In genomic region chr6:47733879-47734558, GRCh38 we compare ENCODE assay signal across 8 cellular contexts.
DNase-seq lines count a peak whose midpoint lies in the region; ATAC-seq lines count a peak whose summit lies in the region.

No MANE protein-coding gene starts in this region.

- peak; percentile 61 for ATAC-seq in GM18517 (IDR thresholded peaks at IDR 0.05; ENCODE audit: unreplicated experiment)
- ATAC-seq in HG03280 (IDR thresholded peaks at IDR 0.05; ENCODE audit: unreplicated experiment): peak; percentile 58
- ATAC-seq in HG03469 (IDR thresholded peaks at IDR 0.05; ENCODE audit: unreplicated experiment): no peak

- DNase-seq in AML-193 (lab: John Stamatoyannopoulos, UW): peak; percentile 29 to 31
- peak; percentile 24 for DNase-seq in RPMI8226
- peak; percentile 25 for DNase-seq in left kidney (ENCODE audit: low read depth, low spot score)
- no peak for DNase-seq in activated effector memory CD4-positive, alpha-beta T cell treated with Interleukin-2 at 50 U/mL for 16 hours
- DNase-seq in effector CD4-positive, alpha-beta T cell: no peak

Comparison
In these comparisons a context has a peak if more than half of its experiments do, and no peak if none do; other contexts are left out.
1. DNase-seq: peak in AML-193 (2 of 2), RPMI8226 (single experiment) and left kidney (single experiment); none in activated effector memory CD4-positive, alpha-beta T cell treated with Interleukin-2 at 50 U/mL for 16 hours (single experiment) and effector CD4-positive, alpha-beta T cell (single experiment).